Comparison of ENCODE assay signal across 1 cellular context in genomic region chr3:170368921-170369320, GRCh38.
TF ChIP-seq lines count a peak whose summit lies in the region.

No MANE protein-coding gene starts in this region.

TF ChIP-seq in HCT116, 20 proteins besides CTCF, POLR2A, EP300 and RAD21 (continued from another document):
- TF ChIP-seq REST (IDR thresholded peaks at IDR 0.05; ENCODE audit: low read depth) (no peak), ZBTB33 (IDR thresholded peaks at IDR 0.05; ENCODE audit: extremely low read depth, insufficient replicate concordance, low read length) (no peak), EZH2phosphoT487 (IDR thresholded peaks at IDR 0.05; ENCODE audit: borderline replicate concordance) (no peak), ZNF274 (IDR thresholded peaks at IDR 0.05; ENCODE audit: low read depth, low read length) (no peak), ELF1 (IDR thresholded peaks at IDR 0.05; ENCODE audit: borderline replicate concordance, low read depth) (no peak), SP1 (IDR thresholded peaks at IDR 0.05; ENCODE audit: low read depth) (no peak), TCF7L2 (IDR thresholded peaks at IDR 0.05; ENCODE audit: borderline replicate concordance, extremely low read depth, insufficient read depth, insufficient read length) (no peak), SIN3A (IDR thresholded peaks at IDR 0.05; ENCODE audit: low read depth) (no peak), CBX3 (IDR thresholded peaks at IDR 0.05; ENCODE audit: low read depth) (no peak), ZFX (IDR thresholded peaks at IDR 0.05) (no peak), EGR1 (IDR thresholded peaks at IDR 0.05; ENCODE audit: low read depth) (no peak), CEBPB (IDR thresholded peaks at IDR 0.05; ENCODE audit: low read depth) (no peak), MAX (IDR thresholded peaks at IDR 0.05) (no peak), JUND (IDR thresholded peaks at IDR 0.05) (no peak), POLR2AphosphoS5 (IDR thresholded peaks at IDR 0.05; ENCODE audit: low read depth, low read length) (no peak)
